26 cellular contexts compared by ENCODE assay signal in the genomic region with DNA sequence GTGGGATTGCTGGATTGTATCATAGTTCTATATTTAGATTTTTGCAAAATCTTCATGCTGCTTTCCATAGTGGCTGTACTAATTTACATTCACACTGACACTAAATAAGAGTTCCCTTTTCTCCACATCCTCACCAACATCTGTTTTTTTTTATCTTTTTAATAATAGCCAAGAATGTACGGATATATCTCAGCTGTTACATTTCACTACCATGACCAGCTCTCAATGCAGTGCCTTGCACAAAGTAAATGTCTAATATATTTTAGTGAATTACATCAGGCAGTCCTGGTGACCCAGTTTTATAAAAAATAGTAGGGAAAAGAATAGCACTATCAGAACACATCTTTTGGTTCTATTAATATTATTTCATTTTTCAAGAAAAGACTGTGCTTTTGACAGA.
"Had no signal": no experiment of that assay in that cellular context is flagged by ENCODE, and none has a peak within 500 bp of the region (broad histone marks: within the 10 kb centered on the region; RNA-seq: fewer than 3 reads in every experiment).

No MANE protein-coding gene starts in this region.

- H3K4me1 ChIP-seq: Peyer's patch had no signal

- H3K9me3 ChIP-seq: Peyer's patch, SJSA1 had no signal

- H3K27ac ChIP-seq: brain microvascular endothelial cell, cardiac muscle cell, Peyer's patch, SJSA1, VCaP had no signal

- H3K36me3 ChIP-seq: brain microvascular endothelial cell, cardiac muscle cell, Peyer's patch, SJSA1 had no signal

- DNase-seq: activated CD4-positive, alpha-beta memory T cell treated with anti-CD3 and anti-CD28 coated beads for 36 hours; activated CD4-positive, alpha-beta T cell treated with anti-CD3 and anti-CD28 coated beads, Interleukin-2, amount 10 ng/mL, durations not matched to agents 7 days and 5 days; activated CD4-positive, CD25-positive, alpha-beta regulatory T cell; activated CD8-positive, alpha-beta memory T cell treated with anti-CD3 and anti-CD28 coated beads for 24 hours; activated effector memory CD4-positive, alpha-beta T cell treated with anti-CD3 and anti-CD28 coated beads, Interleukin-2, amount 50 U/mL, for 16 hours; activated naive CD4-positive, alpha-beta T cell treated with Interleukin-2 at 50 U/mL for 16 hours; activated naive CD8-positive, alpha-beta T cell treated with anti-CD3 and anti-CD28 coated beads, Interleukin-2, amount 50 U/mL, for 24 hours; activated T-cell treated with anti-CD3 and anti-CD28 coated beads, Interleukin-2, amount 50 U/mL, for 4 hours; brain microvascular endothelial cell; Karpas-422; NCI-H1105 treated with DMSO at 0.1 percent for 48 hours; NCI-H1436 treated with DMSO at 0.1 percent for 48 hours; NCI-H187; NCI-H2081 treated with DMSO at 0.1 percent for 48 hours; NCI-H2227 treated with DMSO at 0.1 percent for 48 hours; NCI-H446 treated with DMSO at 0.1 percent for 48 hours; NCI-H526 treated with DMSO at 0.1 percent for 48 hours; NCI-H82; OCI-M1; Peyer's patch; SHP77; T-helper 1 cell had no signal

- H3K27me3 ChIP-seq: brain microvascular endothelial cell, cardiac muscle cell, Peyer's patch, SJSA1 had no signal

- ATAC-seq: activated naive CD4-positive, alpha-beta T cell treated with anti-CD3 and anti-CD28 coated beads, Interleukin-2, amount 50 U/mL, for 72 hours; activated naive CD8-positive, alpha-beta T cell treated with anti-CD3 and anti-CD28 coated beads, Interleukin-2, amount 50 U/mL, for 24 hours; activated T-cell treated with anti-CD3 and anti-CD28 coated beads, Interleukin-2, amount 50 U/mL, for 4 hours had no signal

- H3K4me3 ChIP-seq: cardiac muscle cell, Peyer's patch, SJSA1 had no signal
